27 cellular contexts compared by ENCODE assay signal in the genomic region with DNA sequence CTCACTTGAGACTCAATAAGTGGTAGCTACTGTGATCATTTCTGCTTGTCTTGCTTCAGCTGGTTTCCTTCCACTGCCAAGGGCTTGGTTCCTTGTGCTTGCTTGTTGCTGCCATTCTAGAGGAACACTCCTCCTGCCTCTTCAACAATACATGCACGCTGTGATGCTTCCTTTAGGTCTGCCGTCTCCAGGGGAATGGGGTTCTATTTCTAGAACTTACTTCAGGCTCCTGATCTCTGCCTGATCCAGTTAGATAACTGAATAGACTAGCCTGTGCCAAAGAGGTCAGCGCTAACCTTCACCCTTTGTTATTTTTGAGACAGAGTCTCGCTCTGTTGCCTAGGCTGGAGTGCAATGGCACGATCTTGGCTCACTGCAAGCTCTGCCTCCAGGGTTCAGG.
"Had no signal": no experiment of that assay in that cellular context is flagged by ENCODE, and none has a peak within 500 bp of the region (broad histone marks: within the 10 kb centered on the region; RNA-seq: fewer than 3 reads in every experiment).

No MANE protein-coding gene starts in this region.

- H3K9me3 ChIP-seq: esophagus muscularis mucosa, right atrium auricular region, upper lobe of right lung had no signal

- DNase-seq: activated CD4-positive, alpha-beta memory T cell treated with anti-CD3 and anti-CD28 coated beads for 36 hours; activated CD4-positive, alpha-beta T cell treated with anti-CD3 and anti-CD28 coated beads, Interleukin-2, amount 10 ng/mL, durations not matched to agents 24 days and 14 days; activated CD8-positive, alpha-beta memory T cell treated with anti-CD3 and anti-CD28 coated beads, Interleukin-2, amount 50 U/mL, for 4 hours; activated gamma-delta T cell; activated naive CD4-positive, alpha-beta T cell treated with anti-CD3 and anti-CD28 coated beads, Interleukin-2, amount 50 U/mL, for 16 hours; activated T-cell treated with anti-CD3 and anti-CD28 coated beads, Interleukin-2, amount 50 U/mL, for 24 hours; amniotic stem cell; foreskin melanocyte; left ventricle myocardium superior; naive thymus-derived CD4-positive, alpha-beta T cell; nucleus accumbens; stimulated activated CD4-positive, alpha-beta T cell treated with anti-CD3 and anti-CD28 coated beads, Interleukin-12 subunit alpha, Interleukin-12 subunit beta, amount 100 ng/mL, for 4 hours; stimulated activated CD4-positive, alpha-beta T cell treated with anti-CD3 and anti-CD28 coated beads, Interleukin-4, amount 100 ng/mL, for 4 hours; stimulated activated CD8-positive, alpha-beta memory T cell treated with anti-CD3 and anti-CD28 coated beads, Interleukin-4, amount 100 ng/mL, for 48 hours; stimulated activated naive CD8-positive, alpha-beta T cell treated with anti-CD3 and anti-CD28 coated beads, Interleukin-15, amount 100 ng/mL, for 72 hours; substantia nigra; T-cell; upper lobe of right lung had no signal

- H3K36me3 ChIP-seq: esophagus muscularis mucosa, right atrium auricular region, upper lobe of right lung had no signal

- H3K27me3 ChIP-seq: esophagus muscularis mucosa, right atrium auricular region, upper lobe of right lung had no signal

- H3K79me2 ChIP-seq: parathyroid adenoma had no signal

- H3K27ac ChIP-seq: esophagus muscularis mucosa, parathyroid adenoma, right atrium auricular region, upper lobe of right lung, VCaP had no signal

- H2AFZ ChIP-seq: parathyroid adenoma had no signal

- H3K9ac ChIP-seq: parathyroid adenoma had no signal

- H3K9me3 Mint-ChIP-seq: activated CD4-positive, alpha-beta T cell treated with anti-CD3 and anti-CD28 coated beads, Interleukin-2, amount 10 ng/mL, durations not matched to agents 24 days and 14 days; central memory CD8-positive, alpha-beta T cell; dendritic cell treated with granulocyte-macrophage colony-stimulating factor and Interleukin-4, amounts not matched to agents 40 ng/mL and 50 ng/mL, for 4 days; stimulated activated memory B cell treated with anti-CD40 and anti-IgM and Interleukin-4, amounts not matched to agents 10 μg/mL and 1 μg/mL and 100 μg/mL, for 72 hours; T-cell; T-helper 2 cell treated with Interferon-gamma antibody and Interleukin-4, amounts not matched to agents 5 μg/mL and 100 μg/mL, for 36 hours had no signal

- H3K4me1 ChIP-seq: parathyroid adenoma had no signal

- H3K4me3 Mint-ChIP-seq: activated CD4-positive, alpha-beta memory T cell treated with anti-CD3 and anti-CD28 coated beads for 36 hours; activated CD4-positive, alpha-beta T cell treated with anti-CD3 and anti-CD28 coated beads, Interleukin-2, amount 10 ng/mL, durations not matched to agents 24 days and 14 days; activated T-cell treated with anti-CD3 and anti-CD28 coated beads, Interleukin-2, amount 50 U/mL, for 24 hours; central memory CD8-positive, alpha-beta T cell; dendritic cell treated with granulocyte-macrophage colony-stimulating factor and Interleukin-4, amounts not matched to agents 40 ng/mL and 50 ng/mL, for 4 days; naive thymus-derived CD4-positive, alpha-beta T cell; neural crest cell; stimulated activated memory B cell treated with anti-CD40 and anti-IgM and Interleukin-4, amounts not matched to agents 10 μg/mL and 1 μg/mL and 100 μg/mL, for 72 hours; stimulated activated naive CD8-positive, alpha-beta T cell treated with anti-CD3 and anti-CD28 coated beads, Interleukin-15, amount 100 ng/mL, for 72 hours; T-cell; T-helper 2 cell treated with Interferon-gamma antibody and Interleukin-4, amounts not matched to agents 5 μg/mL and 100 μg/mL, for 36 hours had no signal

- H3K27me3 Mint-ChIP-seq: activated CD4-positive, alpha-beta memory T cell treated with anti-CD3 and anti-CD28 coated beads for 36 hours; activated CD4-positive, alpha-beta T cell treated with anti-CD3 and anti-CD28 coated beads, Interleukin-2, amount 10 ng/mL, durations not matched to agents 24 days and 14 days; activated T-cell treated with anti-CD3 and anti-CD28 coated beads, Interleukin-2, amount 50 U/mL, for 24 hours; central memory CD8-positive, alpha-beta T cell; naive thymus-derived CD4-positive, alpha-beta T cell; stimulated activated memory B cell treated with anti-CD40 and anti-IgM and Interleukin-4, amounts not matched to agents 10 μg/mL and 1 μg/mL and 100 μg/mL, for 72 hours; stimulated activated naive CD8-positive, alpha-beta T cell treated with anti-CD3 and anti-CD28 coated beads, Interleukin-15, amount 100 ng/mL, for 72 hours; T-cell had no signal

- H3K36me3 Mint-ChIP-seq: activated CD4-positive, alpha-beta memory T cell treated with anti-CD3 and anti-CD28 coated beads for 36 hours; stimulated activated memory B cell treated with anti-CD40 and anti-IgM and Interleukin-4, amounts not matched to agents 10 μg/mL and 1 μg/mL and 100 μg/mL, for 72 hours; T-cell had no signal

- H3K4me3 ChIP-seq: esophagus muscularis mucosa, right atrium auricular region, upper lobe of right lung had no signal

- H3K27ac Mint-ChIP-seq: activated CD4-positive, alpha-beta memory T cell treated with anti-CD3 and anti-CD28 coated beads for 36 hours; activated CD4-positive, alpha-beta T cell treated with anti-CD3 and anti-CD28 coated beads, Interleukin-2, amount 10 ng/mL, durations not matched to agents 24 days and 14 days; activated T-cell treated with anti-CD3 and anti-CD28 coated beads, Interleukin-2, amount 50 U/mL, for 24 hours; dendritic cell treated with granulocyte-macrophage colony-stimulating factor and Interleukin-4, amounts not matched to agents 40 ng/mL and 50 ng/mL, for 4 days; stimulated activated memory B cell treated with anti-CD40 and anti-IgM and Interleukin-4, amounts not matched to agents 10 μg/mL and 1 μg/mL and 100 μg/mL, for 72 hours; stimulated activated naive CD8-positive, alpha-beta T cell treated with anti-CD3 and anti-CD28 coated beads, Interleukin-15, amount 100 ng/mL, for 72 hours; T-cell; T-helper 2 cell treated with Interferon-gamma antibody and Interleukin-4, amounts not matched to agents 5 μg/mL and 100 μg/mL, for 36 hours had no signal
